18 cellular contexts compared by ENCODE assay signal in the genomic region with DNA sequence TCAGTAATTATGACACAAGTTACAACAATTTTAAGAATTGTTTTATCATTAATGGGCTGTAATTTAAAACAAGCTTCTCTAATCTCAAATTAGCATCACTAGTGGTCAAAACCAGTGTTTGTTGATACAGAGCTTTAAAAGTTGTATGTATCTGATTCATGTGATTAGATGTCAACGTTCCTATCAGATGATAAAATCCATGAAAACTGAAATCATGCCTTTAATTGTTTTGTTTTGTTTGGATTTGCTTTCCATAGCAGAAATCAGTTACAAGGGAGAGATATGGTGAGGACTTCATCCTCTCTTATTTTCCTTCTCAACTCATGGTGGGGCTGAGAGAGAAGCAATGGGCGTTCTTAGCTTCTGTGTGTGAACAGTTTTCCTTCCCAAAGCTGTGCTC.
DNase-seq lines count a peak whose midpoint lies in the region; ATAC-seq, FAIRE-seq and TF ChIP-seq lines count a peak whose summit lies in the region.
"Had no signal": no experiment of that assay in that cellular context is flagged by ENCODE, and none has a peak within 500 bp of the region (broad histone marks: within the 10 kb centered on the region; RNA-seq: fewer than 3 reads in every experiment).

No MANE protein-coding gene starts in this region.

- no peak overlapping the region for H3K4me3 Mint-ChIP-seq in HFFc6
- no peak overlapping the region for H3K4me3 Mint-ChIP-seq in stimulated activated naive B cell treated with anti-CD40 and anti-IgM and Interleukin-4, amounts not matched to agents 10 μg/mL and 1 μg/mL and 100 μg/mL, for 72 hours
- H3K4me3 Mint-ChIP-seq: CD4-positive, CD25-positive, alpha-beta regulatory T cell; CD8-positive, alpha-beta memory T cell; IgD-negative memory B cell had no signal

- H3K9me3 Mint-ChIP-seq in HFFc6, result no peaks in the 10 kb centered on the region
- peaks cover 2 to 4% of the 10 kb centered on the region in 2 donors for H3K9me3 Mint-ChIP-seq in stimulated activated naive B cell treated with anti-CD40 and anti-IgM and Interleukin-4, amounts not matched to agents 10 μg/mL and 1 μg/mL and 100 μg/mL, for 72 hours

- H3K27me3 Mint-ChIP-seq in HFFc6 (ENCODE audit: insufficient read depth), result no peaks in the 10 kb centered on the region
- no peaks in the 10 kb centered on the region for H3K27me3 Mint-ChIP-seq in stimulated activated naive B cell treated with anti-CD40 and anti-IgM and Interleukin-4, amounts not matched to agents 10 μg/mL and 1 μg/mL and 100 μg/mL, for 72 hours
- H3K27me3 Mint-ChIP-seq: CD4-positive, CD25-positive, alpha-beta regulatory T cell; CD8-positive, alpha-beta memory T cell; IgD-negative memory B cell had no signal

- peaks cover 14% of the 10 kb centered on the region for H3K4me1 Mint-ChIP-seq in HFFc6 (ENCODE audit: low read depth)
- no peaks in the 10 kb centered on the region for H3K4me1 Mint-ChIP-seq in stimulated activated naive B cell treated with anti-CD40 and anti-IgM and Interleukin-4, amounts not matched to agents 10 μg/mL and 1 μg/mL and 100 μg/mL, for 72 hours
- H3K4me1 Mint-ChIP-seq: CD4-positive, CD25-positive, alpha-beta regulatory T cell; CD8-positive, alpha-beta memory T cell; IgD-negative memory B cell had no signal

- DNase-seq in EH (ENCODE audit: low read depth), result peak; percentile 58
- peak; percentile 4 for DNase-seq in HFFc6
- peak; percentile 68 for DNase-seq in dedifferentiated amniotic fluid mesenchymal stem cell (ENCODE audit: extremely low spot score)
- DNase-seq in stimulated activated naive B cell treated with anti-CD40 and anti-IgM and Interleukin-4, amounts not matched to agents 10 μg/mL and 1 μg/mL and 100 μg/mL, for 72 hours, result no peak
- no peak for DNase-seq in GM20000 (ENCODE audit: low spot score)
- no peak for DNase-seq in T-helper 9 cell
- DNase-seq: BE2C; C1 segment of cervical spinal cord; CD4-positive, CD25-positive, alpha-beta regulatory T cell; CD8-positive, alpha-beta memory T cell; COR-L47; DMS 273 treated with DMSO at 0.1 percent for 48 hours; KBM-7 had no signal

- no peak overlapping the region; the same call in 1 of the 2 replicates for H3K27ac Mint-ChIP-seq in HFFc6
- H3K27ac Mint-ChIP-seq in stimulated activated naive B cell treated with anti-CD40 and anti-IgM and Interleukin-4, amounts not matched to agents 10 μg/mL and 1 μg/mL and 100 μg/mL, for 72 hours, result no peak overlapping the region
- H3K27ac Mint-ChIP-seq: CD4-positive, CD25-positive, alpha-beta regulatory T cell; CD8-positive, alpha-beta memory T cell; IgD-negative memory B cell had no signal

- FAIRE-seq in islet of Langerhans (lab: Jason Lieb, UNC), result peak; percentile 5
- FAIRE-seq: GM12878, H1, HTR-8/SVneo had no signal

- H3K36me3 Mint-ChIP-seq in HFFc6 (ENCODE audit: low read depth), result no peaks in the 10 kb centered on the region
- no peaks in the 10 kb centered on the region for H3K36me3 Mint-ChIP-seq in stimulated activated naive B cell treated with anti-CD40 and anti-IgM and Interleukin-4, amounts not matched to agents 10 μg/mL and 1 μg/mL and 100 μg/mL, for 72 hours
- H3K36me3 Mint-ChIP-seq: CD4-positive, CD25-positive, alpha-beta regulatory T cell; CD8-positive, alpha-beta memory T cell had no signal

- TF ChIP-seq CTCF in HFFc6 (IDR thresholded peaks at IDR 0.05), result no peak
- no peak for TF ChIP-seq CTCF in GM20000 (IDR thresholded peaks at IDR 0.05; ENCODE audit: extremely low read depth, missing control alignments)

- no peak for ATAC-seq in stimulated activated naive B cell treated with anti-CD40 and anti-IgM and Interleukin-4, amounts not matched to agents 10 μg/mL and 1 μg/mL and 100 μg/mL, for 72 hours (replicated peaks)
- ATAC-seq: GM12878 had no signal

Comparison
In these comparisons a context has a peak if more than half of its experiments do, and no peak if none do; other contexts are left out.
1. DNase-seq: peak in EH (single experiment), HFFc6 (single experiment) and dedifferentiated amniotic fluid mesenchymal stem cell (single experiment); none in stimulated activated naive B cell treated with anti-CD40 and anti-IgM and Interleukin-4, amounts not matched to agents 10 μg/mL and 1 μg/mL and 100 μg/mL, for 72 hours (single experiment), GM20000 (single experiment) and T-helper 9 cell (single experiment).